In the genomic region with DNA sequence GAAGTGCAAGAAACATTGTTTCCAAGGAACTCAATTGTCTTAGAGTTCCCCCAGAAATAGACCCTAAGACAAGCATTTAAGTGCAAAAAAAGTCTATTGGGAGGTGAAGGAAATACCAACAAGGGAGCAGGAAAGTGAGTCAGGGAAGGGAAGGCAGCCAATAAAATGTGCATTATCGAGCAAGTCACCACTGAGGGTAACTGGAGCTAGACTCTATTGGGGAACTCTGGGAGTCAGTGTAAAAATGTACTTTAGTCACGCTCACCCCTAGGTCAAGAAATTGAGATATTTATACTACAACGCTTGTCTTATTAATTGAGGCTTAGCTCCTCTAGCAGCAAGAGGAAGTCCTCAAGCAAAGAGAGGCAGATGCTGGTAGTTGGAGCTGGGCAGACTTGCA, we compare ENCODE assay signal across 15 cellular contexts.
DNase-seq lines count a peak whose midpoint lies in the region; ATAC-seq, FAIRE-seq and TF ChIP-seq lines count a peak whose summit lies in the region.
"Had no signal": no experiment of that assay in that cellular context is flagged by ENCODE, and none has a peak within 500 bp of the region (broad histone marks: within the 10 kb centered on the region; RNA-seq: fewer than 3 reads in every experiment).

No MANE protein-coding gene starts in this region.

- ATAC-seq in HepG2: no peak
- ATAC-seq in GM19455 (IDR thresholded peaks at IDR 0.05; ENCODE audit: unreplicated experiment): no peak
- ATAC-seq in HG02885 (IDR thresholded peaks at IDR 0.05; ENCODE audit: poor library complexity, unreplicated experiment): no peak
- ATAC-seq: activated T-cell treated with anti-CD3 and anti-CD28 coated beads, Interleukin-2, amount 50 U/mL, for 72 hours; stimulated activated effector memory CD8-positive, alpha-beta T cell treated with anti-CD3 and anti-CD28 coated beads, Interleukin-12 subunit alpha, Interleukin-12 subunit beta, amount 100 ng/mL, for 72 hours had no signal

- TF ChIP-seq CTCF in liver (IDR thresholded peaks at IDR 0.05; ENCODE audit: low read depth, low read length, missing input control): no peak
- no peak for TF ChIP-seq CTCF in HepG2 (CRISPR knock-in tag; IDR thresholded peaks at IDR 0.05)
- TF ChIP-seq CTCF in astrocyte of the spinal cord (IDR thresholded peaks at IDR 0.05; ENCODE audit: low read depth, low read length): no peak
- no peak for TF ChIP-seq CTCF in left ventricle myocardium inferior (IDR thresholded peaks at IDR 0.05; ENCODE audit: borderline replicate concordance)
- no peak for TF ChIP-seq CTCF in kidney (IDR thresholded peaks at IDR 0.05; ENCODE audit: borderline replicate concordance, extremely low read depth, insufficient read depth)
- TF ChIP-seq CTCF in spleen (IDR thresholded peaks at IDR 0.05 in 8 of 11, conservative IDR thresholded peaks at IDR 0.05 in 3 of 11): no peak

- H4K20me1 ChIP-seq in HepG2 (ENCODE audit: insufficient read depth, low read length): no peaks in the 10 kb centered on the region

- TF ChIP-seq EP300 in HepG2 (IDR thresholded peaks at IDR 0.05; ENCODE audit: low read depth in 2 of 2, low read length in 2 of 2) (no peak), HepG2 (CRISPR knock-in tag; IDR thresholded peaks at IDR 0.05; ENCODE audit: borderline replicate concordance) (no peak)

- FAIRE-seq in HepG2 (lab: Jason Lieb, UNC): no peak
- FAIRE-seq in kidney (lab: Jason Lieb, UNC): no peak
- FAIRE-seq: colon had no signal

- H3K9ac ChIP-seq in liver (ENCODE audit: low read depth in 1 of 2, low read length in 2 of 2) (no peak overlapping the region), HepG2 (ENCODE audit: insufficient read depth, low read depth, low read length) (no peak overlapping the region), kidney (ENCODE audit: low read length in 2 of 2) (no peak overlapping the region)

- POLR2A ChIA-PET in HepG2 (lab: Yijun Ruan, JAX): no interaction called here

- H3K27me3 ChIP-seq in liver (ENCODE audit: control insufficient read depth in 4 of 4, insufficient read depth in 4 of 4, low read length in 3 of 4) (no peaks in the 10 kb centered on the region), HepG2 (ENCODE audit: control insufficient read depth in 1 of 2, insufficient read depth in 2 of 2, low read length in 2 of 2) (no peaks in the 10 kb centered on the region), left ventricle myocardium inferior (ENCODE audit: low read depth) (no peaks in the 10 kb centered on the region), spleen (replicated peaks in 1 of 7) (no peaks in the 10 kb centered on the region)
- H3K27me3 ChIP-seq: Peyer's patch had no signal

- 81% methylated on average over 3 of the region's 3 CpGs for WGBS in liver
- 57% methylated on average over 3 of the region's 3 CpGs for WGBS in HepG2 (ENCODE audit: low lambda C conversion rate)
- 67 to 79% (median 74%) methylated on average over 3 of the region's 3 CpGs for WGBS in spleen, 5 donors

- H3K4me1 ChIP-seq in liver (ENCODE audit: control insufficient read depth in 4 of 4, insufficient read depth in 4 of 4, low read length in 3 of 4) (no peaks in the 10 kb centered on the region), HepG2 (ENCODE audit: insufficient read depth, low read length) (peaks cover 12% of the 10 kb centered on the region), left ventricle myocardium inferior (peaks cover 10% of the 10 kb centered on the region), kidney (ENCODE audit: control insufficient read depth in 1 of 2, insufficient read depth in 1 of 2, low read depth in 1 of 2, low read length in 2 of 2) (no peaks in the 10 kb centered on the region), spleen (no peaks in the 10 kb centered on the region)
- H3K4me1 ChIP-seq: Peyer's patch had no signal

- H3K9me3 ChIP-seq in liver (ENCODE audit: control insufficient read depth in 4 of 4, low read length in 3 of 4) (no peaks in the 10 kb centered on the region), HepG2 (ENCODE audit: low read length) (no peaks in the 10 kb centered on the region; the same call in 1 of the 2 replicates), left ventricle myocardium inferior (replicated peaks) (peaks cover 20% of the 10 kb centered on the region), kidney (ENCODE audit: control insufficient read depth in 1 of 2, low read length in 2 of 2) (no peaks in the 10 kb centered on the region), spleen (peaks cover 0 to 13% (median 10%) of the 10 kb centered on the region in 8 donors)
- H3K9me3 ChIP-seq: Peyer's patch had no signal

- no peak overlapping the region for H3K4me2 ChIP-seq in HepG2 (ENCODE audit: low read depth, low read length)

- no peaks in the 10 kb centered on the region for H3K36me3 ChIP-seq in liver (ENCODE audit: control insufficient read depth in 4 of 4, insufficient read depth in 3 of 4, low read depth in 1 of 4, low read length in 3 of 4)
- H3K36me3 ChIP-seq in HepG2 (replicated peaks in 1 of 2; ENCODE audit: control insufficient read depth in 1 of 2, insufficient read depth in 2 of 2, low read length in 2 of 2): no peaks in the 10 kb centered on the region
- no peaks in the 10 kb centered on the region for H3K36me3 ChIP-seq in left ventricle myocardium inferior
- no peaks in the 10 kb centered on the region for H3K36me3 ChIP-seq in kidney (ENCODE audit: control insufficient read depth in 1 of 2, insufficient read depth in 2 of 2, low read length in 2 of 2)
- no peaks in the 10 kb centered on the region for H3K36me3 ChIP-seq in spleen
- H3K36me3 ChIP-seq: Peyer's patch, WERI-Rb-1 had no signal

- TF ChIP-seq POLR2A in HepG2 (IDR thresholded peaks at IDR 0.05; ENCODE audit: insufficient read depth in 1 of 2, low read depth in 2 of 2, low read length in 2 of 2) (no peak), spleen (IDR thresholded peaks at IDR 0.05) (no peak)

- no peak overlapping the region for H2AFZ ChIP-seq in HepG2 (ENCODE audit: low read length)

- H3K27ac ChIP-seq in liver (ENCODE audit: low read depth in 1 of 2, low read length in 2 of 2) (no peak overlapping the region), HepG2 (ENCODE audit: extremely low read length, insufficient read depth, low read length) (no peak overlapping the region), left ventricle myocardium inferior (replicated peaks) (peak overlapping the region; percentile 83), kidney (ENCODE audit: low read depth in 2 of 2, low read length in 2 of 2) (no peak overlapping the region), spleen (peak overlapping the region in 1 of 8 donors; percentile 7)
- H3K27ac ChIP-seq: Peyer's patch, WERI-Rb-1 had no signal

- in situ Hi-C loops in HepG2 (cut with HindIII; ENCODE audit: extremely low pct_ligation_motif_present, low pct_unique_long_range_greater_than_20kb): no loop called here
- in situ Hi-C loops in astrocyte of the spinal cord (cut with HindIII; ENCODE audit: low sequenced_read_pairs): no loop called here

- intact Hi-C loops in HepG2 (cut with micrococcal nuclease; ENCODE audit: unreplicated experiment): no loop called here
- intact Hi-C loops in left ventricle myocardium inferior (cut with micrococcal nuclease): no loop called here
- intact Hi-C loops in kidney (cut with DNase I): no loop called here
- intact Hi-C loops in spleen (cut with DNase I; ENCODE audit: low total_unique reads): no loop called here

- TF ChIP-seq RAD21 in liver (IDR thresholded peaks at IDR 0.05): peak in 1 of 2 donors; percentile 3
- no peak for TF ChIP-seq RAD21 in HepG2 (CRISPR knock-in tag; IDR thresholded peaks at IDR 0.05)

- CTCF ChIA-PET in HepG2 (lab: Yijun Ruan, JAX; ENCODE audit: low intra/inter-chr PET ratio, low total read pairs): no interaction called here

- BruUV-seq in HepG2 (replicated peaks; lab: Mats Ljungman, UMichigan): no TSS peak

- H3K4me3 ChIP-seq in liver (ENCODE audit: low read depth in 1 of 3, low read length in 3 of 3) (no peak overlapping the region), HepG2 (replicated peaks in 1 of 3; ENCODE audit: insufficient read depth in 1 of 3, low read depth in 2 of 3, low read length in 3 of 3) (no peak overlapping the region), astrocyte of the spinal cord (ENCODE audit: low read depth, low read length) (no peak overlapping the region), left ventricle myocardium inferior (no peak overlapping the region), kidney (ENCODE audit: low read length in 2 of 2) (no peak overlapping the region), spleen (no peak overlapping the region)
- H3K4me3 ChIP-seq: Peyer's patch had no signal

- no peaks in the 10 kb centered on the region for H3K79me2 ChIP-seq in HepG2 (ENCODE audit: insufficient read depth, low read length)

- DNase-seq in HepG2 (ENCODE audit: low spot score) (no peak), astrocyte of the spinal cord (ENCODE audit: low read depth, low spot score) (peak; percentile 91), left ventricle myocardium inferior (no peak), kidney (no peak), spleen (no peak)
- DNase-seq: ACHN; activated T-cell treated with anti-CD3 and anti-CD28 coated beads, Interleukin-2, amount 50 U/mL, for 72 hours; naive B cell; Peyer's patch; WERI-Rb-1 had no signal

TF ChIP-seq in HepG2, 621 proteins besides CTCF, POLR2A, EP300 and RAD21 (continues in another document):
- TF ChIP-seq, protein P1, sequence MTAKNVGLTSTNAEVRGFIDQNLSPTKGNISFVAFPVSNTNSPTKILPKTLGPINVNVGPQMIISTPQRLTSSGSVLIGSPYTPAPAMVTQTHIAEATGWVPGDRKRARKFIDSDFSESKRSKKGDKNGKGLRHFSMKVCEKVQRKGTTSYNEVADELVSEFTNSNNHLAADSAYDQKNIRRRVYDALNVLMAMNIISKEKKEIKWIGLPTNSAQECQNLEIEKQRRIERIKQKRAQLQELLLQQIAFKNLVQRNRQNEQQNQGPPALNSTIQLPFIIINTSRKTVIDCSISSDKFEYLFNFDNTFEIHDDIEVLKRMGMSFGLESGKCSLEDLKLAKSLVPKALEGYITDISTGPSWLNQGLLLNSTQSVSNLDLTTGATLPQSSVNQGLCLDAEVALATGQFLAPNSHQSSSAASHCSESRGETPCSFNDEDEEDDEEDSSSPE (CRISPR knock-in tag; IDR thresholded peaks at IDR 0.05): no peak
